In the genomic region with DNA sequence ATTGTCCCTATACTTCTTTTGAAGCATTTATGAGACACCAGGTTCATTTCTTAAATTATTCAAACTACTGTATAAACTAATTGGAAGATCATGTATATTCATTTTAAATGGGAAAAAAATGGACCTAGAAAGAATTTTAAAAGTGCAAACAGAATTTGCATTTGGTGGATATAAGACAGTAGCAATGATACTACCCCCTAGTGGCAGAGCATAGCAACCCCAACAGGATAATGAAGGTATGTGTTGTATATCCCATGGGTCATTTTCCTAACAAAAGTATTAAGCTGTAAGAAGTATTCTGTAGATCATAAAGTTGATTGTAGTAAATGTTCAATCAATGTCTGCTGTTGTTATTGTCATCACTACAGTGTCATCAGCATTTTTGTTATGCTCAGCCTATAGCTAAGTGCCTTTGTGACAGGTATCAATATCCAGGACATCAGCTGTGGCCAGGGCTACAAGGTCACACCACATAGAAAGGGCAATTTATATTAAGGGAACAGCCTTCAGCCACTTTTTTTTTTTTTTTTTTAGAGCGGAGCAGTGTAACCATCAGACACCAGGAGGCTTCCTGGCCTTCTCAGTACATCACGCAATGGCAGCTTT, we compare ENCODE assay signal across 1 cellular context.
TF ChIP-seq lines count a peak whose summit lies in the region.

No MANE protein-coding gene starts in this region.

TF ChIP-seq in IMR-90, 13 proteins besides CTCF, POLR2A, EP300 and RAD21 (continued from another document):
- TF ChIP-seq, protein P1, sequence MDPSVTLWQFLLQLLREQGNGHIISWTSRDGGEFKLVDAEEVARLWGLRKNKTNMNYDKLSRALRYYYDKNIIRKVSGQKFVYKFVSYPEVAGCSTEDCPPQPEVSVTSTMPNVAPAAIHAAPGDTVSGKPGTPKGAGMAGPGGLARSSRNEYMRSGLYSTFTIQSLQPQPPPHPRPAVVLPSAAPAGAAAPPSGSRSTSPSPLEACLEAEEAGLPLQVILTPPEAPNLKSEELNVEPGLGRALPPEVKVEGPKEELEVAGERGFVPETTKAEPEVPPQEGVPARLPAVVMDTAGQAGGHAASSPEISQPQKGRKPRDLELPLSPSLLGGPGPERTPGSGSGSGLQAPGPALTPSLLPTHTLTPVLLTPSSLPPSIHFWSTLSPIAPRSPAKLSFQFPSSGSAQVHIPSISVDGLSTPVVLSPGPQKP (IDR thresholded peaks at IDR 0.05; ENCODE audit: borderline replicate concordance, low read depth, low read length): no peak
- peak; percentile 82 for TF ChIP-seq SMC3 (IDR thresholded peaks at IDR 0.05; ENCODE audit: low read depth, low read length)
- no peak for TF ChIP-seq RCOR1 (IDR thresholded peaks at IDR 0.05; ENCODE audit: insufficient replicate concordance, low read length)
- no peak for TF ChIP-seq MXI1 (IDR thresholded peaks at IDR 0.05; ENCODE audit: borderline replicate concordance, low read depth, low read length)
- TF ChIP-seq FOS (IDR thresholded peaks at IDR 0.05; ENCODE audit: low read depth, low read length): no peak
